ENCODE assay signal across 15 cellular contexts in the genomic region with DNA sequence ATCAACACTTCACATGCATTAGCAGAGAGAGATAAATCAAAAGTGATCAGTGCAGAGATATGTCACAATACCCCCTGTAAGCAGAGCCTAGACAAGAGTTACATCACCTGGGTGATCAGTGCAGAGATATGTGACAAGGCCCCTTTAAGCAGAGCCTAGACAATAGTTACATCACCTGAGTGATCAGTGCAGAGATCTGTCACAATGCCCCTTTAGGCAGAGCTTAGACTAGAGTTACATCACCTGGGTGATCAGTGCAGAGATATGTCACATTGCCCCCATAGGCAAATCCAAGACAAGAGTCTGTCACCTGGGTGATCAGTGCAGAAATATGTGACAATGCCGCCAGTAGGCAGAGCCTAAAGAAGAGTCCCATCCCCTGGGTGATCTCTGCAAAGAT. TPM values are rescaled to one million over a fixed set of nuclear protein-coding genes. Genes with fewer than 3 reads are reported as not detected.
DNase-seq lines count a peak whose midpoint lies in the region; ATAC-seq and TF ChIP-seq lines count a peak whose summit lies in the region.
"Not testable (repeated sequence)": the region's sequence is repeated elsewhere in the genome, so short reads cannot be mapped to it uniquely, and the experiment has no call there.
"Had no signal": no experiment of that assay in that cellular context is flagged by ENCODE, and none has a peak within 500 bp of the region (broad histone marks: within the 10 kb centered on the region; RNA-seq: fewer than 3 reads in every experiment).

No MANE protein-coding gene starts in this region.

- not testable (repeated sequence) for TF ChIP-seq CTCF in heart left ventricle (IDR thresholded peaks at IDR 0.05); left lung (IDR thresholded peaks at IDR 0.05); upper lobe of right lung (IDR thresholded peaks at IDR 0.05)

- WGBS in heart left ventricle, 4 donors = 12 to 26% methylated on average over 1 of the region's 1 CpG; no CpG with 5 or more reads in 2 of the 4 donors

- not testable (repeated sequence) for H3K4me1 ChIP-seq in heart left ventricle; left lung; naive thymus-derived CD4-positive, alpha-beta T cell (ENCODE audit: control insufficient read depth in 2 of 2, insufficient read depth in 2 of 2, low read length in 2 of 2); upper lobe of right lung

- DNase-seq in activated naive CD8-positive, alpha-beta T cell treated with anti-CD3 and anti-CD28 coated beads, Interleukin-2, amount 50 U/mL, for 24 hours; heart left ventricle; left lung; naive thymus-derived CD4-positive, alpha-beta T cell; stimulated activated effector memory CD8-positive, alpha-beta T cell treated with anti-CD3 and anti-CD28 coated beads, Interleukin-12 subunit alpha, Interleukin-12 subunit beta, amount 100 ng/mL, for 72 hours (ENCODE audit: low spot score in 2 of 2); upper lobe of right lung: not testable (repeated sequence)

- H3K27me3 Mint-ChIP-seq in activated naive CD8-positive, alpha-beta T cell treated with anti-CD3 and anti-CD28 coated beads, Interleukin-2, amount 50 U/mL, for 24 hours; naive thymus-derived CD4-positive, alpha-beta T cell: not testable (repeated sequence)

- ATAC-seq in GM18873 (IDR thresholded peaks at IDR 0.05; ENCODE audit: low FRiP score, unreplicated experiment) (peak; percentile 34), heart left ventricle (peak in 3 of 4 donors; percentile 23 to 25 (median 25)), left lung (peak; percentile 19), upper lobe of right lung (peak; percentile 20)
- ATAC-seq in activated naive CD8-positive, alpha-beta T cell treated with anti-CD3 and anti-CD28 coated beads, Interleukin-2, amount 50 U/mL, for 24 hours = peak; percentile 31
- peak; percentile 26 for ATAC-seq in naive thymus-derived CD4-positive, alpha-beta T cell
- peak; percentile 31 for ATAC-seq in stimulated activated effector memory CD8-positive, alpha-beta T cell treated with anti-CD3 and anti-CD28 coated beads, Interleukin-12 subunit alpha, Interleukin-12 subunit beta, amount 100 ng/mL, for 72 hours

- not testable (repeated sequence) for H3K27ac ChIP-seq in heart left ventricle; left lung; naive thymus-derived CD4-positive, alpha-beta T cell (ENCODE audit: low read depth, low read length); upper lobe of right lung

- CTCF ChIA-PET in naive thymus-derived CD4-positive, alpha-beta T cell (lab: Charles Lee) = not testable (repeated sequence)

- not testable (repeated sequence) for H3K9me3 Mint-ChIP-seq in activated naive CD8-positive, alpha-beta T cell treated with anti-CD3 and anti-CD28 coated beads, Interleukin-2, amount 50 U/mL, for 24 hours; stimulated activated effector memory CD8-positive, alpha-beta T cell treated with anti-CD3 and anti-CD28 coated beads, Interleukin-12 subunit alpha, Interleukin-12 subunit beta, amount 100 ng/mL, for 72 hours
- H3K9me3 Mint-ChIP-seq in naive thymus-derived CD4-positive, alpha-beta T cell = peaks cover 0 to 13% (median 6%) of the 10 kb centered on the region in 11 donors

- intact Hi-C loops in heart left ventricle (cut with DNase I); left lung (cut with DNase I); naive thymus-derived CD4-positive, alpha-beta T cell (cut with micrococcal nuclease); upper lobe of right lung (cut with DNase I): not testable (repeated sequence)

- H3K27ac Mint-ChIP-seq in activated naive CD8-positive, alpha-beta T cell treated with anti-CD3 and anti-CD28 coated beads, Interleukin-2, amount 50 U/mL, for 24 hours; naive thymus-derived CD4-positive, alpha-beta T cell; stimulated activated effector memory CD8-positive, alpha-beta T cell treated with anti-CD3 and anti-CD28 coated beads, Interleukin-12 subunit alpha, Interleukin-12 subunit beta, amount 100 ng/mL, for 72 hours: not testable (repeated sequence)

- POLR2A ChIA-PET in naive thymus-derived CD4-positive, alpha-beta T cell (lab: Charles Lee) = not testable (repeated sequence)

- H3K9me3 ChIP-seq in heart left ventricle; left lung; naive thymus-derived CD4-positive, alpha-beta T cell (ENCODE audit: control insufficient read depth in 2 of 3, low read length in 3 of 3); upper lobe of right lung: not testable (repeated sequence)

- TF ChIP-seq POLR2A in heart left ventricle (IDR thresholded peaks at IDR 0.05) = not testable (repeated sequence)

- H3K4me3 Mint-ChIP-seq in activated naive CD8-positive, alpha-beta T cell treated with anti-CD3 and anti-CD28 coated beads, Interleukin-2, amount 50 U/mL, for 24 hours; naive thymus-derived CD4-positive, alpha-beta T cell; stimulated activated effector memory CD8-positive, alpha-beta T cell treated with anti-CD3 and anti-CD28 coated beads, Interleukin-12 subunit alpha, Interleukin-12 subunit beta, amount 100 ng/mL, for 72 hours: not testable (repeated sequence)

- not testable (repeated sequence) for H3K36me3 Mint-ChIP-seq in activated naive CD8-positive, alpha-beta T cell treated with anti-CD3 and anti-CD28 coated beads, Interleukin-2, amount 50 U/mL, for 24 hours (ENCODE audit: low read depth); naive thymus-derived CD4-positive, alpha-beta T cell; stimulated activated effector memory CD8-positive, alpha-beta T cell treated with anti-CD3 and anti-CD28 coated beads, Interleukin-12 subunit alpha, Interleukin-12 subunit beta, amount 100 ng/mL, for 72 hours

- not testable (repeated sequence) for H3K4me3 ChIP-seq in heart left ventricle; left lung; naive thymus-derived CD4-positive, alpha-beta T cell (ENCODE audit: low read length); upper lobe of right lung

- not testable (repeated sequence) for H3K4me1 Mint-ChIP-seq in activated naive CD8-positive, alpha-beta T cell treated with anti-CD3 and anti-CD28 coated beads, Interleukin-2, amount 50 U/mL, for 24 hours; naive thymus-derived CD4-positive, alpha-beta T cell; stimulated activated effector memory CD8-positive, alpha-beta T cell treated with anti-CD3 and anti-CD28 coated beads, Interleukin-12 subunit alpha, Interleukin-12 subunit beta, amount 100 ng/mL, for 72 hours

- H3K36me3 ChIP-seq in heart left ventricle; left lung; naive thymus-derived CD4-positive, alpha-beta T cell (ENCODE audit: control insufficient read depth in 2 of 3, insufficient read depth in 3 of 3, low read length in 3 of 3); upper lobe of right lung: not testable (repeated sequence)

- not testable (repeated sequence) for H3K27me3 ChIP-seq in heart left ventricle; left lung; naive thymus-derived CD4-positive, alpha-beta T cell (ENCODE audit: control insufficient read depth in 2 of 2, insufficient read depth in 2 of 2, low read length in 2 of 2); upper lobe of right lung

RNA-seq across cellular contexts. Expression of a gene that starts 7.4 kb away (rescaled TPM):
- total RNA-seq in heart left ventricle (not detected), left lung (not detected), upper lobe of right lung (not detected)
- not detected for polyA plus RNA-seq in heart left ventricle
- not detected for total RNA-seq in naive thymus-derived CD4-positive, alpha-beta T cell
- polyA plus RNA-seq in naive thymus-derived CD4-positive, alpha-beta T cell = not detected
- total RNA-seq: A673; CD4-positive, alpha-beta memory T cell; Daoy; H7; HFFc6; HT1080 had no signal
- polyA plus RNA-seq: AG04450; CD14-positive monocyte; CD4-positive, alpha-beta memory T cell had no signal
